Comparison of ENCODE assay signal across 1 cellular context in the genomic region with DNA sequence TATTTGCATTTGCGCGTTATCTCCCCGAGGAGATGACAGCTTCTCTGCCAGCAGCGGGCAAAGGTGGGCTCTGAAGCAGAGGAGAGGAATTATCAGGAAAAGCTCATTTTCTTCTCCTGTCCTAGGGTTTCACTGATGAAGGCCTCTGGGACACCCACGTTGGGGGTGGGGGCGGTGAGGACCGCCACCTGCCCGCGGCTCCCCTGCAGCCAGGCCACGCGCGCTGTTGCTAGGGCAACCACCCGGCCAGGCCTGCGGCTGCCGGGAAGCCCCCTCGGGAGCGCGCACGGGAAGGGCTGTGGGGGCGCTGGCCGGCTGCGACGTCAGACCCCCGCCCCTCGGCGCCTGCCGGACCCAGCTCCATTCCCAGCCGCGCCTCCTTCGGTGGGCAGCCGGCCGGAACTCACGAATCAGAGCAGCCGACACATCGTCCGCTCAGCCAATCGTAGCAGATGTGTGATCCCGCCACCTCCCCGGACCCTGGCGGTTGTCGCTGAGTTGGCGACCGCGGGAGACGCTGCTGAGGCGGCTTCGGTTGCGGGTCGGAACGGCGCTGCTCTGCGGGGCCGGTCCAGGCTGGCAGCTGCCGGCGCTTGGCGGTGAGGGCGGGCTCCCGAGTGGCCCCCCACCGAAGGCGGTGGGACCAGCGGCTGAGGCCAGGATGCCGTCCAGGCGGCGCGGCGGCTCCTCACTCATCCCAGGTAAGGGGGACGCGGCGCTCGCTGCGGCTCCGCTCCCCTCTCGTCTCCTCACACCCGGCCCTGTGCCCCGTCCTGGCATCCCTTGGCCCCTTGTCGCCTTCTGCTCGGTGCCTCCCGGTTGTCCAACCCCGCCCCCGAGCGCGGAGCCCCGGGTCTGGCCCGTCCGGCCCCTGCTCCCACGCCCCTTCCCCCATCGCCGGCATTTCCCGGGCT.
TF ChIP-seq lines count a peak whose summit lies in the region.

TSS of gene TPST1 (plus strand) at position 513 of the 914 bp plus-strand sequence. CDS start 35,092 bp downstream, outside the sequence.

TF ChIP-seq in GM12878, 131 proteins besides CTCF, POLR2A, EP300 and RAD21 (continued from another document):
- TF ChIP-seq CBFB (IDR thresholded peaks at IDR 0.05; ENCODE audit: low read depth) (peak; percentile 72; the same call in 1 of the 2 replicates), E2F8 (IDR thresholded peaks at IDR 0.05; ENCODE audit: low read depth, partially characterized antibody) (no peak), SREBF1 (IDR thresholded peaks at IDR 0.05; ENCODE audit: low read length) (no peak), JUND (IDR thresholded peaks at IDR 0.05; ENCODE audit: low read depth, low read length) (no peak; the same call in 1 of the 2 replicates), HDAC6 (IDR thresholded peaks at IDR 0.05; ENCODE audit: unreplicated experiment) (no peak), POU2F2 (IDR thresholded peaks at IDR 0.05; ENCODE audit: borderline replicate concordance, low read depth, low read length) (peak; percentile 55; the same call in 1 of the 3 replicates), ASH2L (IDR thresholded peaks at IDR 0.05; ENCODE audit: borderline replicate concordance, low read depth) (peak; percentile 70; the same call in 1 of the 2 replicates), SREBF2 (IDR thresholded peaks at IDR 0.05; ENCODE audit: low read length) (peak; percentile 84), YY1 (IDR thresholded peaks at IDR 0.05; ENCODE audit: low read depth, low read length) (peak; percentile 66), TCF3 (IDR thresholded peaks at IDR 0.05; ENCODE audit: borderline replicate concordance, insufficient read depth, low read depth, low read length) (0 out of 2 replicates have a peak, but pooled peaks have one; percentile 40), BACH1 (IDR thresholded peaks at IDR 0.05; ENCODE audit: borderline replicate concordance) (peak; percentile 59; the same call in 1 of the 2 replicates), SMAD5 (IDR thresholded peaks at IDR 0.05; ENCODE audit: low read depth) (0 out of 2 replicates have a peak, but pooled peaks have one; percentile 48), DPF2 (IDR thresholded peaks at IDR 0.05) (peak; percentile 76), GABPA (IDR thresholded peaks at IDR 0.05; ENCODE audit: low read depth) (no peak), POLR2AphosphoS5 (IDR thresholded peaks at IDR 0.05; ENCODE audit: low read length) (peak; percentile 72; the same call in 1 of the 2 replicates), EGR1 (IDR thresholded peaks at IDR 0.05; ENCODE audit: borderline replicate concordance in 1 of 2, low read depth in 2 of 2, low read length in 2 of 2) (peak in 1 of 2 experiments; percentile 73; a peak in 1 of 3 replicates), IRF5 (IDR thresholded peaks at IDR 0.05; ENCODE audit: borderline replicate concordance) (no peak), GATAD2B (conservative IDR thresholded peaks at IDR 0.05; ENCODE audit: low read depth) (peak; percentile 82), NFIC (IDR thresholded peaks at IDR 0.05; ENCODE audit: low read depth, low read length) (no peak), MXI1 (IDR thresholded peaks at IDR 0.05; ENCODE audit: low read depth, low read length) (peak; percentile 86), JUNB (IDR thresholded peaks at IDR 0.05) (no peak), IKZF1 (conservative IDR thresholded peaks at IDR 0.05) (peak; percentile 88), CEBPB (IDR thresholded peaks at IDR 0.05; ENCODE audit: borderline replicate concordance in 1 of 2, low read depth in 2 of 2, low read length in 2 of 2) (no peak), MYB (IDR thresholded peaks at IDR 0.05; ENCODE audit: borderline replicate concordance, low read depth, low read length) (no peak), NFXL1 (IDR thresholded peaks at IDR 0.05; ENCODE audit: borderline replicate concordance) (no peak), NFYA (IDR thresholded peaks at IDR 0.05; ENCODE audit: borderline replicate concordance, low read depth, low read length) (peak; percentile 37), IRF3 (IDR thresholded peaks at IDR 0.05) (no peak), SIX5 (IDR thresholded peaks at IDR 0.05; ENCODE audit: low read depth, low read length, severe bottlenecking) (no peak), SP1 (IDR thresholded peaks at IDR 0.05; ENCODE audit: low read depth, low read length) (peak; percentile 89)
- TF ChIP-seq, protein P1, sequence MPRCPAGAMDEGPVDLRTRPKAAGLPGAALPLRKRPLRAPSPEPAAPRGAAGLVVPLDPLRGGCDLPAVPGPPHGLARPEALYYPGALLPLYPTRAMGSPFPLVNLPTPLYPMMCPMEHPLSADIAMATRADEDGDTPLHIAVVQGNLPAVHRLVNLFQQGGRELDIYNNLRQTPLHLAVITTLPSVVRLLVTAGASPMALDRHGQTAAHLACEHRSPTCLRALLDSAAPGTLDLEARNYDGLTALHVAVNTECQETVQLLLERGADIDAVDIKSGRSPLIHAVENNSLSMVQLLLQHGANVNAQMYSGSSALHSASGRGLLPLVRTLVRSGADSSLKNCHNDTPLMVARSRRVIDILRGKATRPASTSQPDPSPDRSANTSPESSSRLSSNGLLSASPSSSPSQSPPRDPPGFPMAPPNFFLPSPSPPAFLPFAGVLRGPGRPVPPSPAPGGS (IDR thresholded peaks at IDR 0.05; ENCODE audit: borderline replicate concordance, insufficient read depth, low read depth, low read length, poor library complexity, severe bottlenecking): no peak
- TF ChIP-seq, protein P2, sequence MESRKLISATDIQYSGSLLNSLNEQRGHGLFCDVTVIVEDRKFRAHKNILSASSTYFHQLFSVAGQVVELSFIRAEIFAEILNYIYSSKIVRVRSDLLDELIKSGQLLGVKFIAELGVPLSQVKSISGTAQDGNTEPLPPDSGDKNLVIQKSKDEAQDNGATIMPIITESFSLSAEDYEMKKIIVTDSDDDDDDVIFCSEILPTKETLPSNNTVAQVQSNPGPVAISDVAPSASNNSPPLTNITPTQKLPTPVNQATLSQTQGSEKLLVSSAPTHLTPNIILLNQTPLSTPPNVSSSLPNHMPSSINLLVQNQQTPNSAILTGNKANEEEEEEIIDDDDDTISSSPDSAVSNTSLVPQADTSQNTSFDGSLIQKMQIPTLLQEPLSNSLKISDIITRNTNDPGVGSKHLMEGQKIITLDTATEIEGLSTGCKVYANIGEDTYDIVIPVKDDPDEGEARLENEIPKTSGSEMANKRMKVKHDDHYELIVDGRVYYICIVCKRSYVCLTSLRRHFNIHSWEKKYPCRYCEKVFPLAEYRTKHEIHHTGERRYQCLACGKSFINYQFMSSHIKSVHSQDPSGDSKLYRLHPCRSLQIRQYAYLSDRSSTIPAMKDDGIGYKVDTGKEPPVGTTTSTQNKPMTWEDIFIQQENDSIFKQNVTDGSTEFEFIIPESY (IDR thresholded peaks at IDR 0.05): 0 out of 2 replicates have a peak, but pooled peaks have one; percentile 15
- TF ChIP-seq, protein P3, sequence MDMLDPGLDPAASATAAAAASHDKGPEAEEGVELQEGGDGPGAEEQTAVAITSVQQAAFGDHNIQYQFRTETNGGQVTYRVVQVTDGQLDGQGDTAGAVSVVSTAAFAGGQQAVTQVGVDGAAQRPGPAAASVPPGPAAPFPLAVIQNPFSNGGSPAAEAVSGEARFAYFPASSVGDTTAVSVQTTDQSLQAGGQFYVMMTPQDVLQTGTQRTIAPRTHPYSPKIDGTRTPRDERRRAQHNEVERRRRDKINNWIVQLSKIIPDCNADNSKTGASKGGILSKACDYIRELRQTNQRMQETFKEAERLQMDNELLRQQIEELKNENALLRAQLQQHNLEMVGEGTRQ (IDR thresholded peaks at IDR 0.05; ENCODE audit: borderline replicate concordance, low read depth, low read length): no peak
- TF ChIP-seq, protein P4, sequence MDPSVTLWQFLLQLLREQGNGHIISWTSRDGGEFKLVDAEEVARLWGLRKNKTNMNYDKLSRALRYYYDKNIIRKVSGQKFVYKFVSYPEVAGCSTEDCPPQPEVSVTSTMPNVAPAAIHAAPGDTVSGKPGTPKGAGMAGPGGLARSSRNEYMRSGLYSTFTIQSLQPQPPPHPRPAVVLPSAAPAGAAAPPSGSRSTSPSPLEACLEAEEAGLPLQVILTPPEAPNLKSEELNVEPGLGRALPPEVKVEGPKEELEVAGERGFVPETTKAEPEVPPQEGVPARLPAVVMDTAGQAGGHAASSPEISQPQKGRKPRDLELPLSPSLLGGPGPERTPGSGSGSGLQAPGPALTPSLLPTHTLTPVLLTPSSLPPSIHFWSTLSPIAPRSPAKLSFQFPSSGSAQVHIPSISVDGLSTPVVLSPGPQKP (IDR thresholded peaks at IDR 0.05; ENCODE audit: low read depth, low read length): peak; percentile 47
- TF ChIP-seq, protein P5, sequence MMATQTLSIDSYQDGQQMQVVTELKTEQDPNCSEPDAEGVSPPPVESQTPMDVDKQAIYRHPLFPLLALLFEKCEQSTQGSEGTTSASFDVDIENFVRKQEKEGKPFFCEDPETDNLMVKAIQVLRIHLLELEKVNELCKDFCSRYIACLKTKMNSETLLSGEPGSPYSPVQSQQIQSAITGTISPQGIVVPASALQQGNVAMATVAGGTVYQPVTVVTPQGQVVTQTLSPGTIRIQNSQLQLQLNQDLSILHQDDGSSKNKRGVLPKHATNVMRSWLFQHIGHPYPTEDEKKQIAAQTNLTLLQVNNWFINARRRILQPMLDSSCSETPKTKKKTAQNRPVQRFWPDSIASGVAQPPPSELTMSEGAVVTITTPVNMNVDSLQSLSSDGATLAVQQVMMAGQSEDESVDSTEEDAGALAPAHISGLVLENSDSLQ (IDR thresholded peaks at IDR 0.05): no peak
